ENCODE assay signal across 10 cellular contexts in genomic region chr19:29851769-29852521, GRCh38. TPM values are rescaled to one million over a fixed set of nuclear protein-coding genes. Genes with fewer than 3 reads are reported as not detected.
DNase-seq lines count a peak whose midpoint lies in the region; ATAC-seq, FAIRE-seq and TF ChIP-seq lines count a peak whose summit lies in the region.
"Had no signal": no experiment of that assay in that cellular context is flagged by ENCODE, and none has a peak within 500 bp of the region (broad histone marks: within the 10 kb centered on the region; RNA-seq: fewer than 3 reads in every experiment).

No MANE protein-coding gene starts in this region.

- CTCF ChIA-PET in K562 (lab: Yijun Ruan, JAX; ENCODE audit: low intra/inter-chr PET ratio) = no interaction called here

- H3K27ac ChIP-seq in K562 (ENCODE audit: extremely low read depth, low read depth, low read length) = no peak overlapping the region

- TF ChIP-seq POLR2A in K562 (conservative IDR thresholded peaks at IDR 0.05) = no peak

- in situ Hi-C loops in K562 (cut with MboI) = loop anchor here (5.0 to 10.0 kb wide), 2 partner anchors 90 to 793 kb away; no protein-coding TSS in a partner anchor

- TF ChIP-seq EP300 in K562 (IDR thresholded peaks at IDR 0.05; ENCODE audit: low read length) = no peak

- no peak for TF ChIP-seq CTCF in K562 (IDR thresholded peaks at IDR 0.05 in 2 of 3, conservative IDR thresholded peaks at IDR 0.05 in 1 of 3; ENCODE audit: insufficient read depth in 2 of 3, low read depth in 1 of 3, low read length in 3 of 3)

- no peaks in the 10 kb centered on the region for H3K9me3 ChIP-seq in K562 (replicated peaks; ENCODE audit: control insufficient read depth, insufficient read depth, low read depth, low read length)
- H3K9me3 ChIP-seq in MG63 = no peaks in the 10 kb centered on the region; the same call in 1 of the 2 replicates

- peak; percentile 74 for ATAC-seq in GM18861 (IDR thresholded peaks at IDR 0.05; ENCODE audit: unreplicated experiment)
- ATAC-seq in GM21360 (IDR thresholded peaks at IDR 0.05; ENCODE audit: unreplicated experiment) = peak; percentile 82
- ATAC-seq in HG03095 (IDR thresholded peaks at IDR 0.05; ENCODE audit: unreplicated experiment) = peak; percentile 73
- no peak for ATAC-seq in K562

- H3K4me2 ChIP-seq in K562 (ENCODE audit: insufficient read depth, low read length) = no peak overlapping the region

- H3K27me3 ChIP-seq in K562 (ENCODE audit: control insufficient read depth in 2 of 2, insufficient read depth in 2 of 2, low read length in 2 of 2) (peaks cover 0 to 5% of the 10 kb centered on the region in 2 experiments; a peak in 1 of 5 replicates), MG63 (no peaks in the 10 kb centered on the region; the same call in 1 of the 2 replicates)

- DNase-seq in K562 (ENCODE audit: extremely low read depth in 1 of 4, low spot score in 3 of 4) = no peak
- no peak for DNase-seq in MG63
- no peak for DNase-seq in NCI-H1930 (lab: John Stamatoyannopoulos, UW)
- DNase-seq in GDM1 (lab: John Stamatoyannopoulos, UW) = no peak
- DNase-seq: activated CD8-positive, alpha-beta memory T cell treated with anti-CD3 and anti-CD28 coated beads for 24 hours; IMR-90; NCI-H345 had no signal

- H3K36me3 ChIP-seq in K562 (ENCODE audit: control insufficient read depth, insufficient read depth, low read length) (no peaks in the 10 kb centered on the region), MG63 (no peaks in the 10 kb centered on the region)

- H3K79me2 ChIP-seq in K562 (ENCODE audit: control insufficient read depth, insufficient read depth, low read length) = no peaks in the 10 kb centered on the region

- no TSS peak for BruUV-seq in K562 (replicated peaks; lab: Mats Ljungman, UMichigan)

- no peaks in the 10 kb centered on the region for H4K20me1 ChIP-seq in K562 (replicated peaks; ENCODE audit: control insufficient read depth, insufficient read depth, low read length)

- POLR2A ChIA-PET in K562 (lab: Yijun Ruan, JAX) = interaction anchor here (1.1 kb wide), 1 partner anchor 137 kb away, joined by 4 read pairs; the partner anchor contains the start of gene C19orf12

- no peak for TF ChIP-seq RAD21 in K562 (CRISPR knock-in tag; conservative IDR thresholded peaks at IDR 0.05 in 1 of 2, IDR thresholded peaks at IDR 0.05 in 1 of 2)

- no peaks in the 10 kb centered on the region for H3K9me1 ChIP-seq in K562 (ENCODE audit: control insufficient read depth, insufficient read depth, low read length)

- H3K9ac ChIP-seq in K562 (ENCODE audit: insufficient read depth in 1 of 2, low read depth in 2 of 2, low read length in 2 of 2) = no peak overlapping the region

- intact Hi-C loops in K562 (cut with micrococcal nuclease) = no loop called here

- peak; percentile 6 for FAIRE-seq in K562 (lab: Jason Lieb, UNC)

- H3K4me3 ChIP-seq in K562 (no peak overlapping the region), MG63 (no peak overlapping the region)

- H2AFZ ChIP-seq in K562 (ENCODE audit: low read depth, low read length) = no peak overlapping the region

- peaks cover 9% of the 10 kb centered on the region in 2 experiments; a peak in 4 of 5 replicates for H3K4me1 ChIP-seq in K562 (replicated peaks in 1 of 2; ENCODE audit: control insufficient read depth in 2 of 2, insufficient read depth in 2 of 2, low read length in 2 of 2)

- WGBS in K562 (ENCODE audit: insufficient coverage, low coverage, missing lambda C conversion rate) = 13% methylated on average over 3 of the region's 3 CpGs

TF ChIP-seq in K562, 482 proteins besides CTCF, POLR2A, EP300 and RAD21:
- TF ChIP-seq C11orf30 (IDR thresholded peaks at IDR 0.05; ENCODE audit: low read depth) = no peak
- TF ChIP-seq NFE2 (IDR thresholded peaks at IDR 0.05; ENCODE audit: low read depth) = 0 out of 2 replicates have a peak, but pooled peaks have one; percentile 18
- no peak for TF ChIP-seq NFYB (IDR thresholded peaks at IDR 0.05; ENCODE audit: extremely low read depth, insufficient read length)
- no peak for TF ChIP-seq NR2C1 (IDR thresholded peaks at IDR 0.05)
- TF ChIP-seq NR2C1 (tag; IDR thresholded peaks at IDR 0.05) = no peak
- no peak for TF ChIP-seq SNIP1 (IDR thresholded peaks at IDR 0.05; ENCODE audit: low read depth)

RNA-seq across cellular contexts. Expression of gene CCNE1, which starts 40.2 kb away (rescaled TPM):
- total RNA-seq in K562 (2011; cell fraction: chromatin; rRNA removed; ENCODE audit: low replicate concordance) = 22.4 and 34.8 TPM in 2 replicates
- 21.8 and 28.7 TPM in 2 replicates for total RNA-seq in K562 (2011; cell fraction: nucleolus; rRNA removed)
- total RNA-seq in K562 (2011; cell fraction: nucleoplasm; rRNA removed) = 21.8 and 24.6 TPM in 2 replicates
- total RNA-seq in K562 (2014; rRNA removed) (31.6 and 34.9 TPM in 2 replicates), K562 (2014; rRNA removed; fragmentation: Illumina TruSeq; extraction: Trizol) (31.0 and 31.1 TPM in 2 replicates), K562 (2015; rRNA removed; fragmentation: Illumina TruSeq; extraction: Trizol) (31.0 and 32.8 TPM in 2 replicates), K562 (2021) (31.8 and 34.9 TPM in 2 replicates)
- polyA plus RNA-seq in K562 (2011; rRNA removed) (25.3 and 31.9 TPM in 2 replicates), K562 (2014; fragmentation: Illumina TruSeq; extraction: Trizol) (40.5 and 41.0 TPM in 2 replicates), K562 (2014; fragmentation: Nextera tagmentation; extraction: Ambion mirVana) (1 to 10 TPM; 6.2 to 9.8 TPM), K562 (2014; rRNA removed) (32.5 and 38.1 TPM in 2 replicates)
- 17.4 and 26.8 TPM in 2 replicates for polyA plus RNA-seq in K562 (2011; cell fraction: cytosol; rRNA removed)
- 31.1 and 34.7 TPM in 2 replicates for polyA plus RNA-seq in K562 (2011; cell fraction: nucleus; rRNA removed)
- 17.8 and 24.6 TPM in 2 replicates for polyA plus RNA-seq in K562 (2012)
- polyA minus RNA-seq in K562 (2011; rRNA and poly(A)+ RNA removed) = 21.7 and 24.9 TPM in 2 replicates
- polyA minus RNA-seq in K562 (2011; cell fraction: cytosol; rRNA and poly(A)+ RNA removed) = 6.5 and 13.8 TPM in 2 replicates
- polyA minus RNA-seq in K562 (2011; cell fraction: nucleus; rRNA and poly(A)+ RNA removed) = 16.0 and 17.8 TPM in 2 replicates
- 5.6 and 11.3 TPM in 2 replicates for total RNA-seq in MG63 (2014; rRNA removed; shearing (Covaris generic); ENCODE audit: low replicate concordance)
